2 cellular contexts compared by ENCODE assay signal in the genomic region with DNA sequence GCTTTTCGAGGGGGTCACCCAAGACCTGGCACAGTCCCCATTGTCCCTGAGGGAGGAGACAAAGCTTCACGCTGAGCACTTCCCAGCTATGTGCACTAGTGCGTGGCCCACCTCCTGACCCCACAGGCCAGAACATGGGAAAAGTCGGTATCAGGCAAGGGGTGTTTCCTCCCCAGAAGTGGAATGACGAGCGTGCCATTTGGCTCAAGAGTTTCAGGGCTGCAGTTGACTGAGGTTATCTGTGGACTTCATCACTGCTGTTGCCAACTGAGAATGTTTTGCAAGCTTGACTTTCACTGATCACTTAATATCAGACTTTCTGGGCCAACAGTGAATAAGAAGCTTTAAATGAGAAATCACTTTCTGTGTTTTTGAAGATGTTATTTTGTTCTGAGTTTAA.
A peak's percentile ranks its signal among the peaks of the same experiment; 100 is the strongest.
TF ChIP-seq lines count a peak whose summit lies in the region.

No MANE protein-coding gene starts in this region.

TF ChIP-seq in K562, 482 proteins besides CTCF, POLR2A, EP300 and RAD21:
- TF ChIP-seq ZNF707 (CRISPR knock-in tag; conservative IDR thresholded peaks at IDR 0.05): 0 out of 2 replicates have a peak, but pooled peaks have one; percentile 29
- no peak for TF ChIP-seq SIN3A (IDR thresholded peaks at IDR 0.05; ENCODE audit: borderline replicate concordance in 2 of 2, control insufficient read depth in 1 of 2, low read depth in 2 of 2, low read length in 2 of 2)

TF ChIP-seq in liver, 16 proteins besides CTCF, POLR2A, EP300 and RAD21:
- TF ChIP-seq, protein P1, sequence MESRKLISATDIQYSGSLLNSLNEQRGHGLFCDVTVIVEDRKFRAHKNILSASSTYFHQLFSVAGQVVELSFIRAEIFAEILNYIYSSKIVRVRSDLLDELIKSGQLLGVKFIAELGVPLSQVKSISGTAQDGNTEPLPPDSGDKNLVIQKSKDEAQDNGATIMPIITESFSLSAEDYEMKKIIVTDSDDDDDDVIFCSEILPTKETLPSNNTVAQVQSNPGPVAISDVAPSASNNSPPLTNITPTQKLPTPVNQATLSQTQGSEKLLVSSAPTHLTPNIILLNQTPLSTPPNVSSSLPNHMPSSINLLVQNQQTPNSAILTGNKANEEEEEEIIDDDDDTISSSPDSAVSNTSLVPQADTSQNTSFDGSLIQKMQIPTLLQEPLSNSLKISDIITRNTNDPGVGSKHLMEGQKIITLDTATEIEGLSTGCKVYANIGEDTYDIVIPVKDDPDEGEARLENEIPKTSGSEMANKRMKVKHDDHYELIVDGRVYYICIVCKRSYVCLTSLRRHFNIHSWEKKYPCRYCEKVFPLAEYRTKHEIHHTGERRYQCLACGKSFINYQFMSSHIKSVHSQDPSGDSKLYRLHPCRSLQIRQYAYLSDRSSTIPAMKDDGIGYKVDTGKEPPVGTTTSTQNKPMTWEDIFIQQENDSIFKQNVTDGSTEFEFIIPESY (IDR thresholded peaks at IDR 0.05): no peak
- no peak for TF ChIP-seq JUND (IDR thresholded peaks at IDR 0.05)
- peak; percentile 50 for TF ChIP-seq SP1 (IDR thresholded peaks at IDR 0.05)
- TF ChIP-seq, protein P2, sequence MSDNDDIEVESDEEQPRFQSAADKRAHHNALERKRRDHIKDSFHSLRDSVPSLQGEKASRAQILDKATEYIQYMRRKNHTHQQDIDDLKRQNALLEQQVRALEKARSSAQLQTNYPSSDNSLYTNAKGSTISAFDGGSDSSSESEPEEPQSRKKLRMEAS (IDR thresholded peaks at IDR 0.05): no peak
- no peak for TF ChIP-seq FOXA1 (IDR thresholded peaks at IDR 0.05)
- TF ChIP-seq, protein P3, sequence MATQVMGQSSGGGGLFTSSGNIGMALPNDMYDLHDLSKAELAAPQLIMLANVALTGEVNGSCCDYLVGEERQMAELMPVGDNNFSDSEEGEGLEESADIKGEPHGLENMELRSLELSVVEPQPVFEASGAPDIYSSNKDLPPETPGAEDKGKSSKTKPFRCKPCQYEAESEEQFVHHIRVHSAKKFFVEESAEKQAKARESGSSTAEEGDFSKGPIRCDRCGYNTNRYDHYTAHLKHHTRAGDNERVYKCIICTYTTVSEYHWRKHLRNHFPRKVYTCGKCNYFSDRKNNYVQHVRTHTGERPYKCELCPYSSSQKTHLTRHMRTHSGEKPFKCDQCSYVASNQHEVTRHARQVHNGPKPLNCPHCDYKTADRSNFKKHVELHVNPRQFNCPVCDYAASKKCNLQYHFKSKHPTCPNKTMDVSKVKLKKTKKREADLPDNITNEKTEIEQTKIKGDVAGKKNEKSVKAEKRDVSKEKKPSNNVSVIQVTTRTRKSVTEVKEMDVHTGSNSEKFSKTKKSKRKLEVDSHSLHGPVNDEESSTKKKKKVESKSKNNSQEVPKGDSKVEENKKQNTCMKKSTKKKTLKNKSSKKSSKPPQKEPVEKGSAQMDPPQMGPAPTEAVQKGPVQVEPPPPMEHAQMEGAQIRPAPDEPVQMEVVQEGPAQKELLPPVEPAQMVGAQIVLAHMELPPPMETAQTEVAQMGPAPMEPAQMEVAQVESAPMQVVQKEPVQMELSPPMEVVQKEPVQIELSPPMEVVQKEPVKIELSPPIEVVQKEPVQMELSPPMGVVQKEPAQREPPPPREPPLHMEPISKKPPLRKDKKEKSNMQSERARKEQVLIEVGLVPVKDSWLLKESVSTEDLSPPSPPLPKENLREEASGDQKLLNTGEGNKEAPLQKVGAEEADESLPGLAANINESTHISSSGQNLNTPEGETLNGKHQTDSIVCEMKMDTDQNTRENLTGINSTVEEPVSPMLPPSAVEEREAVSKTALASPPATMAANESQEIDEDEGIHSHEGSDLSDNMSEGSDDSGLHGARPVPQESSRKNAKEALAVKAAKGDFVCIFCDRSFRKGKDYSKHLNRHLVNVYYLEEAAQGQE (IDR thresholded peaks at IDR 0.05): peak; percentile 39
- TF ChIP-seq EGR1 (IDR thresholded peaks at IDR 0.05; ENCODE audit: low read depth in 2 of 2): no peak
- TF ChIP-seq RXRA (IDR thresholded peaks at IDR 0.05): peak; percentile 56 to 68
- TF ChIP-seq, protein P4, sequence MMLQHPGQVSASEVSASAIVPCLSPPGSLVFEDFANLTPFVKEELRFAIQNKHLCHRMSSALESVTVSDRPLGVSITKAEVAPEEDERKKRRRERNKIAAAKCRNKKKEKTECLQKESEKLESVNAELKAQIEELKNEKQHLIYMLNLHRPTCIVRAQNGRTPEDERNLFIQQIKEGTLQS (IDR thresholded peaks at IDR 0.05): no peak
- no peak for TF ChIP-seq HNF4G (IDR thresholded peaks at IDR 0.05)
- no peak for TF ChIP-seq FOXA2 (IDR thresholded peaks at IDR 0.05)
- TF ChIP-seq NR2F2 (IDR thresholded peaks at IDR 0.05): peak; percentile 96
- no peak for TF ChIP-seq TAF1 (conservative IDR thresholded peaks at IDR 0.05)
- no peak for TF ChIP-seq GABPA (IDR thresholded peaks at IDR 0.05 in 1 of 2, conservative IDR thresholded peaks at IDR 0.05 in 1 of 2)
- peak; percentile 44 to 59 for TF ChIP-seq HNF4A (conservative IDR thresholded peaks at IDR 0.05)
- TF ChIP-seq YY1 (IDR thresholded peaks at IDR 0.05): no peak
